In the genomic region with DNA sequence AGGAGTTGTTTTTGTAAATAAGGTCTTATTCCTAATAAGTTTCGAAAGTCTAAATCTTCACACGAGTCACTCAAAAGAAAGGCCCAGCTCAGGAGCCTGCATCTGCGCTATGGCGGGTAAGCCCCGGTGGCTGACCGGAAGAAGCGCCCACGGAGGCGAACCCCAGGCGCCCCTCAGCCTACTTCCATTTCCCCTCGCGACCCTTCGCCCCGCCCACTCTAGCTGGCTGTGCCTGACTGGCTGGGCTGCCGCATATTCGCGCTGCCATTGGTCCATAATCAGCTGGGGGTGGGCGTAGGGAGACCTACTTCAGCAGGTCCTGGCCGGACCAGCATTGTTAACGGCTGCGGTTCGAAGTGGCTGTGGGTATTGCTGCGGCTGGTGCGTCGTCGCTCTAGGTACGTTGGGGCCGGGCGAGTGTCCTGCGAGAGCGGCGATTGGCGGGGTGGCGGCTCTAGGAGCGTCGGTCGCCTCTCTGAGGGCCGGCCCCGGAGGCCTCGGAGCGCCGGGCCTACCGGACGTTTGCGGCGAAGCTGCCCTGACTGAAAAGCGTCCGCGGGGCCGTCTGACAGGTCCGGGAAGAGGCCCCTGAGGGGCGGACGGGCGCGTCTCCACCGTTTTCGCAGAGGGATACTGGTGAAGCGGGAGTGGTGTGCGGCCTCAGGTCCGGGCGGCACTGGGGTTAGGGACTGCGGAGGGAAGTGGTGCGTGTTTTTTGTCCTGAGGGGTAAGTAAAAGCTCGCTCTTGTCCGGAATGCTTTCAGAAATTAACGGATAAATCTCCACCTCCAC, we compare ENCODE assay signal across 9 cellular contexts. TPM values are rescaled to one million over a fixed set of nuclear protein-coding genes. Genes with fewer than 3 reads are reported as not detected.
A peak's percentile ranks its signal among the peaks of the same experiment; 100 is the strongest.
DNase-seq lines count a peak whose midpoint lies in the region; ATAC-seq lines count a peak whose summit lies in the region.
"Had no signal": no experiment of that assay in that cellular context is flagged by ENCODE, and none has a peak within 500 bp of the region (broad histone marks: within the 10 kb centered on the region; RNA-seq: fewer than 3 reads in every experiment).

A gene with protein sequence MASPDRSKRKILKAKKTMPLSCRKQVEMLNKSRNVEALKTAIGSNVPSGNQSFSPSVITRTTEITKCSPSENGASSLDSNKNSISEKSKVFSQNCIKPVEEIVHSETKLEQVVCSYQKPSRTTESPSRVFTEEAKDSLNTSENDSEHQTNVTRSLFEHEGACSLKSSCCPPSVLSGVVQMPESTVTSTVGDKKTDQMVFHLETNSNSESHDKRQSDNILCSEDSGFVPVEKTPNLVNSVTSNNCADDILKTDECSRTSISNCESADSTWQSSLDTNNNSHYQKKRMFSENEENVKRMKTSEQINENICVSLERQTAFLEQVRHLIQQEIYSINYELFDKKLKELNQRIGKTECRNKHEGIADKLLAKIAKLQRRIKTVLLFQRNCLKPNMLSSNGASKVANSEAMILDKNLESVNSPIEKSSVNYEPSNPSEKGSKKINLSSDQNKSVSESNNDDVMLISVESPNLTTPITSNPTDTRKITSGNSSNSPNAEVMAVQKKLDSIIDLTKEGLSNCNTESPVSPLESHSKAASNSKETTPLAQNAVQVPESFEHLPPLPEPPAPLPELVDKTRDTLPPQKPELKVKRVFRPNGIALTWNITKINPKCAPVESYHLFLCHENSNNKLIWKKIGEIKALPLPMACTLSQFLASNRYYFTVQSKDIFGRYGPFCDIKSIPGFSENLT (plus strand): TSS at position 337 of the 792 bp plus-strand sequence. CDS start 44,560 bp downstream, outside the sequence.

- no peak within 1 kb of the TSS for H3K27ac ChIP-seq in skeletal muscle tissue (ENCODE audit: low read depth, low read length)
- H3K27ac ChIP-seq: epithelial cell of prostate had no signal

- peaks cover 0 to 3% (median 0%) of the 10 kb centered on the region in 3 donors for H3K27me3 ChIP-seq in skeletal muscle tissue (ENCODE audit: control insufficient read depth in 3 of 3, insufficient read depth in 3 of 3, low read length in 3 of 3)

- H3K36me3 ChIP-seq in skeletal muscle tissue (ENCODE audit: control insufficient read depth in 3 of 3, insufficient read depth in 3 of 3, low read length in 3 of 3) = no peaks in the 10 kb centered on the region

- no peaks in the 10 kb centered on the region for H3K4me1 ChIP-seq in skeletal muscle tissue (ENCODE audit: control insufficient read depth in 3 of 3, insufficient read depth in 3 of 3, low read length in 3 of 3)

- H3K9ac ChIP-seq in skeletal muscle tissue (ENCODE audit: low read depth in 1 of 3, low read length in 3 of 3) = peak within 1 kb of the TSS; percentile 56 to 71 (median 70)

- peak; percentile 76 for ATAC-seq in GM19468 (IDR thresholded peaks at IDR 0.05; ENCODE audit: extremely low read depth, unreplicated experiment)

- H3K9me3 ChIP-seq in iPS-18c (ENCODE audit: control insufficient read depth, insufficient read depth, low read length) (no peaks in the 10 kb centered on the region), skeletal muscle tissue (ENCODE audit: control insufficient read depth in 3 of 3, low read length in 3 of 3) (no peaks in the 10 kb centered on the region)

- H3K4me3 ChIP-seq in iPS-18c (ENCODE audit: insufficient read depth, low read depth, low read length) = peak within 1 kb of the TSS; percentile 89
- peak within 1 kb of the TSS; percentile 54 to 76 (median 56) for H3K4me3 ChIP-seq in skeletal muscle tissue (ENCODE audit: low read length in 3 of 3)

- DNase-seq in CD1c-positive myeloid dendritic cell (ENCODE audit: extremely low spot score) = peak; percentile 88
- peak; percentile 85 for DNase-seq in HT1080 (ENCODE audit: low read depth)
- DNase-seq in UCSD-AML1 (lab: John Stamatoyannopoulos, UW; ENCODE audit: unreplicated experiment) = peak; percentile 94
- peak; percentile 65 for DNase-seq in brain pericyte (ENCODE audit: low read depth, low spot score)
- no peak for DNase-seq in NCI-H187 (lab: John Stamatoyannopoulos, UW)

RNA-seq across cellular contexts. Expression of the gene that starts here (rescaled TPM):
- total RNA-seq in HT1080 (2014; rRNA removed; shearing (Covaris generic)) = 3.6 and 6.7 TPM in 2 replicates
- 4.0 and 6.4 TPM in 2 replicates for polyA plus RNA-seq in HT1080 (2015; cell fraction: cytosol; rRNA removed)
- 12.8 and 13.3 TPM in 2 replicates for polyA plus RNA-seq in HT1080 (2015; cell fraction: nucleus; rRNA removed)
- 9.4 TPM for total RNA-seq in skeletal muscle tissue

Comparison
In these comparisons a context has a peak if more than half of its experiments do, and no peak if none do; other contexts are left out.
1. DNase-seq: peak in CD1c-positive myeloid dendritic cell (single experiment), HT1080 (single experiment), UCSD-AML1 (single experiment) and brain pericyte (single experiment); none in NCI-H187 (0 of 2).